ENCODE assay signal across 16 cellular contexts in genomic region chr1:115183711-115184259, GRCh38.
DNase-seq lines count a peak whose midpoint lies in the region; ATAC-seq and TF ChIP-seq lines count a peak whose summit lies in the region.
"Had no signal": no experiment of that assay in that cellular context is flagged by ENCODE, and none has a peak within 500 bp of the region (broad histone marks: within the 10 kb centered on the region; RNA-seq: fewer than 3 reads in every experiment).

No MANE protein-coding gene starts in this region.

- H3K4me1 ChIP-seq in right lobe of liver (peaks cover 0 to 5% (median 0%) of the 10 kb centered on the region in 4 donors), tibial artery (peaks cover 0 to 40% (median 30%) of the 10 kb centered on the region in 4 donors)
- H3K4me1 ChIP-seq: lower lobe of right lung had no signal

- H3K9me3 ChIP-seq in right lobe of liver (no peaks in the 10 kb centered on the region), tibial artery (no peaks in the 10 kb centered on the region)
- H3K9me3 ChIP-seq: lower lobe of right lung had no signal

- H3K27ac ChIP-seq in right lobe of liver: no peak overlapping the region
- H3K27ac ChIP-seq in tibial artery: peak overlapping the region; percentile 80 to 83
- H3K27ac ChIP-seq: lower lobe of right lung had no signal

- H3K4me3 Mint-ChIP-seq in activated T-cell treated with anti-CD3 and anti-CD28 coated beads, Interleukin-2, amount 50 U/mL, for 24 hours: no peak overlapping the region
- H3K4me3 Mint-ChIP-seq in activated T-cell treated with anti-CD3 and anti-CD28 coated beads, Interleukin-2, amount 50 U/mL, for 4 hours: no peak overlapping the region
- H3K4me3 Mint-ChIP-seq in brain (no peak overlapping the region), type B pancreatic cell (no peak overlapping the region)
- H3K4me3 Mint-ChIP-seq in stimulated activated memory B cell treated with anti-CD40 and anti-IgM and Interleukin-4, amounts not matched to agents 10 μg/mL and 1 μg/mL and 100 μg/mL, for 72 hours: no peak overlapping the region
- H3K4me3 Mint-ChIP-seq: CD4-positive, CD25-positive, alpha-beta regulatory T cell; dendritic cell treated with granulocyte-macrophage colony-stimulating factor and Interleukin-4, amounts not matched to agents 40 ng/mL and 50 ng/mL, for 4 days; H9 had no signal

- WGBS in right lobe of liver (ENCODE audit: insufficient coverage, low coverage, low lambda C conversion rate, missing lambda C conversion rate): 36% methylated on average over 7 of the region's 8 CpGs

- H3K4me3 ChIP-seq in right lobe of liver (no peak overlapping the region), tibial artery (no peak overlapping the region)
- H3K4me3 ChIP-seq: lower lobe of right lung had no signal

- no peak for ATAC-seq in activated T-cell treated with anti-CD3 and anti-CD28 coated beads, Interleukin-2, amount 50 U/mL, for 4 hours
- ATAC-seq in right lobe of liver: peak; percentile 33 to 85 (median 64)
- no peak for ATAC-seq in stimulated activated memory B cell treated with anti-CD40 and anti-IgM and Interleukin-4, amounts not matched to agents 10 μg/mL and 1 μg/mL and 100 μg/mL, for 72 hours
- ATAC-seq: lower lobe of right lung had no signal

- H3K27me3 ChIP-seq in right lobe of liver (no peaks in the 10 kb centered on the region), tibial artery (no peaks in the 10 kb centered on the region)

- H3K4me1 Mint-ChIP-seq in activated T-cell treated with anti-CD3 and anti-CD28 coated beads, Interleukin-2, amount 50 U/mL, for 24 hours (ENCODE audit: low read depth): peaks cover 16% of the 10 kb centered on the region
- H3K4me1 Mint-ChIP-seq in activated T-cell treated with anti-CD3 and anti-CD28 coated beads, Interleukin-2, amount 50 U/mL, for 4 hours (ENCODE audit: low read depth): no peaks in the 10 kb centered on the region
- peaks cover 18% of the 10 kb centered on the region for H3K4me1 Mint-ChIP-seq in brain
- H3K4me1 Mint-ChIP-seq in stimulated activated memory B cell treated with anti-CD40 and anti-IgM and Interleukin-4, amounts not matched to agents 10 μg/mL and 1 μg/mL and 100 μg/mL, for 72 hours: peaks cover 5% of the 10 kb centered on the region
- peaks cover 23% of the 10 kb centered on the region for H3K4me1 Mint-ChIP-seq in type B pancreatic cell (ENCODE audit: unreplicated experiment)

- H3K36me3 ChIP-seq in right lobe of liver (no peaks in the 10 kb centered on the region), tibial artery (no peaks in the 10 kb centered on the region)
- H3K36me3 ChIP-seq: lower lobe of right lung had no signal

- no peak for TF ChIP-seq POLR2A in right lobe of liver (IDR thresholded peaks at IDR 0.05)

- H3K36me3 Mint-ChIP-seq in activated T-cell treated with anti-CD3 and anti-CD28 coated beads, Interleukin-2, amount 50 U/mL, for 24 hours (ENCODE audit: low read depth): no peaks in the 10 kb centered on the region
- H3K36me3 Mint-ChIP-seq in activated T-cell treated with anti-CD3 and anti-CD28 coated beads, Interleukin-2, amount 50 U/mL, for 4 hours (ENCODE audit: insufficient read depth): no peaks in the 10 kb centered on the region
- H3K36me3 Mint-ChIP-seq in brain (no peaks in the 10 kb centered on the region), type B pancreatic cell (no peaks in the 10 kb centered on the region)
- H3K36me3 Mint-ChIP-seq in stimulated activated memory B cell treated with anti-CD40 and anti-IgM and Interleukin-4, amounts not matched to agents 10 μg/mL and 1 μg/mL and 100 μg/mL, for 72 hours: no peaks in the 10 kb centered on the region
- H3K36me3 Mint-ChIP-seq: CD4-positive, CD25-positive, alpha-beta regulatory T cell had no signal

- peaks cover 2% of the 10 kb centered on the region for H3K27me3 Mint-ChIP-seq in activated T-cell treated with anti-CD3 and anti-CD28 coated beads, Interleukin-2, amount 50 U/mL, for 24 hours
- H3K27me3 Mint-ChIP-seq in activated T-cell treated with anti-CD3 and anti-CD28 coated beads, Interleukin-2, amount 50 U/mL, for 4 hours (ENCODE audit: low read depth): no peaks in the 10 kb centered on the region
- H3K27me3 Mint-ChIP-seq in brain (no peaks in the 10 kb centered on the region), type B pancreatic cell (peaks cover 8% of the 10 kb centered on the region)
- H3K27me3 Mint-ChIP-seq in stimulated activated memory B cell treated with anti-CD40 and anti-IgM and Interleukin-4, amounts not matched to agents 10 μg/mL and 1 μg/mL and 100 μg/mL, for 72 hours: peaks cover 21% of the 10 kb centered on the region
- H3K27me3 Mint-ChIP-seq: CD4-positive, CD25-positive, alpha-beta regulatory T cell; dendritic cell treated with granulocyte-macrophage colony-stimulating factor and Interleukin-4, amounts not matched to agents 40 ng/mL and 50 ng/mL, for 4 days had no signal

- peak overlapping the region; percentile 42 for H3K27ac Mint-ChIP-seq in activated T-cell treated with anti-CD3 and anti-CD28 coated beads, Interleukin-2, amount 50 U/mL, for 24 hours
- H3K27ac Mint-ChIP-seq in brain (peak overlapping the region in 3 of 5 experiments; percentile 27 to 71 (median 54)), type B pancreatic cell (no peak overlapping the region)
- H3K27ac Mint-ChIP-seq in stimulated activated memory B cell treated with anti-CD40 and anti-IgM and Interleukin-4, amounts not matched to agents 10 μg/mL and 1 μg/mL and 100 μg/mL, for 72 hours: no peak overlapping the region
- H3K27ac Mint-ChIP-seq: CD4-positive, CD25-positive, alpha-beta regulatory T cell; dendritic cell treated with granulocyte-macrophage colony-stimulating factor and Interleukin-4, amounts not matched to agents 40 ng/mL and 50 ng/mL, for 4 days had no signal

- H3K9me3 Mint-ChIP-seq in activated T-cell treated with anti-CD3 and anti-CD28 coated beads, Interleukin-2, amount 50 U/mL, for 24 hours: no peaks in the 10 kb centered on the region
- H3K9me3 Mint-ChIP-seq in activated T-cell treated with anti-CD3 and anti-CD28 coated beads, Interleukin-2, amount 50 U/mL, for 4 hours: no peaks in the 10 kb centered on the region
- H3K9me3 Mint-ChIP-seq in brain (no peaks in the 10 kb centered on the region), type B pancreatic cell (no peaks in the 10 kb centered on the region)
- H3K9me3 Mint-ChIP-seq in stimulated activated memory B cell treated with anti-CD40 and anti-IgM and Interleukin-4, amounts not matched to agents 10 μg/mL and 1 μg/mL and 100 μg/mL, for 72 hours: no peaks in the 10 kb centered on the region
- H3K9me3 Mint-ChIP-seq: CD4-positive, CD25-positive, alpha-beta regulatory T cell; dendritic cell treated with granulocyte-macrophage colony-stimulating factor and Interleukin-4, amounts not matched to agents 40 ng/mL and 50 ng/mL, for 4 days; H9 had no signal

- TF ChIP-seq CTCF in brain (conservative IDR thresholded peaks at IDR 0.05) (no peak), right lobe of liver (IDR thresholded peaks at IDR 0.05) (no peak), tibial artery (IDR thresholded peaks at IDR 0.05) (no peak), GM10266 (IDR thresholded peaks at IDR 0.05; ENCODE audit: control insufficient read depth, insufficient read depth, low read depth, missing control alignments) (no peak), type B pancreatic cell (conservative IDR thresholded peaks at IDR 0.05) (no peak)

- no peak for DNase-seq in activated T-cell treated with anti-CD3 and anti-CD28 coated beads, Interleukin-2, amount 50 U/mL, for 24 hours
- DNase-seq in activated T-cell treated with anti-CD3 and anti-CD28 coated beads, Interleukin-2, amount 50 U/mL, for 4 hours: no peak
- DNase-seq in right lobe of liver: no peak
- peak in 1 of 2 donors; percentile 31 for DNase-seq in tibial artery
- no peak for DNase-seq in GM10266 (ENCODE audit: extremely low spot score)
- no peak for DNase-seq in type B pancreatic cell (ENCODE audit: extremely low spot score, unreplicated experiment)
- DNase-seq: CD4-positive, CD25-positive, alpha-beta regulatory T cell; KG1; lower lobe of right lung; NCI-H1417 treated with DMSO at 0.1 percent for 48 hours; NCI-H226; stimulated activated naive CD8-positive, alpha-beta T cell treated with anti-CD3 and anti-CD28 coated beads, Interleukin-15, Interleukin-2, amounts not matched to agents 100 U/mL and 50 U/mL, for 24 hours had no signal

- intact Hi-C loops in right lobe of liver (cut with DNase I): no loop called here
- intact Hi-C loops in tibial artery (cut with DNase I; ENCODE audit: low total_unique reads): loop anchor here (5.0 to 10.0 kb wide), 2 partner anchors 49 to 154 kb away; partner anchors contain the start of gene NGF

Comparison
In these comparisons a context has a peak if more than half of its experiments do, and no peak if none do; other contexts are left out.
1. H3K27ac Mint-ChIP-seq: peak in activated T-cell treated with anti-CD3 and anti-CD28 coated beads, Interleukin-2, amount 50 U/mL, for 24 hours (single experiment) and brain (3 of 5); none in stimulated activated memory B cell treated with anti-CD40 and anti-IgM and Interleukin-4, amounts not matched to agents 10 μg/mL and 1 μg/mL and 100 μg/mL, for 72 hours (single experiment) and type B pancreatic cell (single experiment).
2. ATAC-seq: peak in right lobe of liver (4 of 4); none in activated T-cell treated with anti-CD3 and anti-CD28 coated beads, Interleukin-2, amount 50 U/mL, for 4 hours (0 of 2) and stimulated activated memory B cell treated with anti-CD40 and anti-IgM and Interleukin-4, amounts not matched to agents 10 μg/mL and 1 μg/mL and 100 μg/mL, for 72 hours (single experiment).
3. H3K27ac ChIP-seq: peak in tibial artery (2 of 2); none in right lobe of liver (0 of 3).